In the genomic region with DNA sequence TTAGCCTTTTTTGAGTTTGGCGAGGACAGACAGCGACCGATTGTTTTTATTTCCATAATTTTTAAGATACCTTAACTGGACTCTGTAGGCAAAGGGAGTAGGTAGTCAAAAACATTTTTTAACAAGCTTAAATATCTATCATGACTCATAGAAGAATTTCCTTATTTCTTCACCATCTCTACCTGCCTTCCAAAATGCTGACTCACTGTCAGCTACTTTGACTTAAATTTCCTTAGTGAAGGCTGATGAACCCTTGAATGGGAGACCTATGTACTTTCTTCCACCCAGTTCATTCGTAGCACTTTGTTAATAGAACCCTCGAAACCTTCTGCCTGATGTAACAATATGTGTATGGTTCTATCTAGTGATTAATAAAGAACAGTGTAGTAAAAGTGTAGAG, we compare ENCODE assay signal across 8 cellular contexts. TPM values are rescaled to one million over a fixed set of nuclear protein-coding genes. Genes with fewer than 3 reads are reported as not detected.
A peak's percentile ranks its signal among the peaks of the same experiment; 100 is the strongest.
DNase-seq lines count a peak whose midpoint lies in the region; ATAC-seq and TF ChIP-seq lines count a peak whose summit lies in the region.

No MANE protein-coding gene starts in this region.

- POLR2A ChIA-PET in T-cell (lab: Charles Lee), result no interaction called here

- DNase-seq in activated CD8-positive, alpha-beta memory T cell treated with anti-CD3 and anti-CD28 coated beads, Interleukin-2, amount 10 ng/mL, durations not matched to agents 7 days and 5 days, result no peak
- no peak for DNase-seq in activated CD8-positive, alpha-beta memory T cell treated with anti-CD3 and anti-CD28 coated beads, Interleukin-2, amount 50 U/mL, for 48 hours
- no peak for DNase-seq in T-cell
- peak; percentile 51 for DNase-seq in glomerular visceral epithelial cell (ENCODE audit: extremely low spot score)
- DNase-seq in stomach, result no peak
- no peak for DNase-seq in inferior parietal cortex (ENCODE audit: extremely low spot score)
- DNase-seq in DMS153 treated with DMSO at 0.1 percent for 48 hours (lab: John Stamatoyannopoulos, UW; ENCODE audit: unreplicated experiment), result no peak

- peaks cover 9% of the 10 kb centered on the region for H3K36me3 Mint-ChIP-seq in activated CD8-positive, alpha-beta memory T cell treated with anti-CD3 and anti-CD28 coated beads, Interleukin-2, amount 10 ng/mL, durations not matched to agents 7 days and 5 days
- H3K36me3 Mint-ChIP-seq in T-cell, result no peaks in the 10 kb centered on the region

- ATAC-seq in activated CD8-positive, alpha-beta memory T cell treated with anti-CD3 and anti-CD28 coated beads, Interleukin-2, amount 10 ng/mL, durations not matched to agents 7 days and 5 days, result no peak
- ATAC-seq in T-cell (replicated peaks in 1 of 4) (no peak), GM18909 (IDR thresholded peaks at IDR 0.05; ENCODE audit: poor library complexity, unreplicated experiment) (no peak)

- no peaks in the 10 kb centered on the region for H3K36me3 ChIP-seq in stomach

- H3K27me3 ChIP-seq in stomach, result no peaks in the 10 kb centered on the region

- H3K27ac Mint-ChIP-seq in activated CD8-positive, alpha-beta memory T cell treated with anti-CD3 and anti-CD28 coated beads, Interleukin-2, amount 10 ng/mL, durations not matched to agents 7 days and 5 days, result no peak overlapping the region
- H3K27ac Mint-ChIP-seq in T-cell, result no peak overlapping the region

- intact Hi-C loops in stomach (cut with DNase I; ENCODE audit: low total_unique reads), result no loop called here

- peak overlapping the region; percentile 21 for H3K4me3 Mint-ChIP-seq in activated CD8-positive, alpha-beta memory T cell treated with anti-CD3 and anti-CD28 coated beads, Interleukin-2, amount 10 ng/mL, durations not matched to agents 7 days and 5 days
- H3K4me3 Mint-ChIP-seq in T-cell, result peak overlapping the region; percentile 32 to 97 (median 87)

- peaks cover 4 to 37% (median 20%) of the 10 kb centered on the region in 4 donors for H3K4me1 ChIP-seq in stomach

- peak overlapping the region in 3 of 4 donors; percentile 75 to 83 (median 75) for H3K4me3 ChIP-seq in stomach

- peaks cover 4% of the 10 kb centered on the region for H3K27me3 Mint-ChIP-seq in activated CD8-positive, alpha-beta memory T cell treated with anti-CD3 and anti-CD28 coated beads, Interleukin-2, amount 10 ng/mL, durations not matched to agents 7 days and 5 days
- H3K27me3 Mint-ChIP-seq in T-cell, result peaks cover 4 to 9% of the 10 kb centered on the region in 2 donors

- H3K9me3 Mint-ChIP-seq in activated CD8-positive, alpha-beta memory T cell treated with anti-CD3 and anti-CD28 coated beads, Interleukin-2, amount 10 ng/mL, durations not matched to agents 7 days and 5 days (ENCODE audit: low read depth), result no peaks in the 10 kb centered on the region
- peaks cover 0 to under 1% (median 0%) of the 10 kb centered on the region in 3 donors for H3K9me3 Mint-ChIP-seq in T-cell

- TF ChIP-seq CTCF in stomach (IDR thresholded peaks at IDR 0.05), result no peak

- TF ChIP-seq EP300 in stomach (IDR thresholded peaks at IDR 0.05), result no peak

- H3K9me3 ChIP-seq in stomach, result no peaks in the 10 kb centered on the region

- TF ChIP-seq POLR2A in stomach (IDR thresholded peaks at IDR 0.05), result no peak

- CTCF ChIA-PET in activated CD8-positive, alpha-beta memory T cell treated with anti-CD3 and anti-CD28 coated beads, Interleukin-2, amount 10 ng/mL, durations not matched to agents 7 days and 5 days (lab: Charles Lee), result no interaction called here
- CTCF ChIA-PET in T-cell (lab: Charles Lee), result no interaction called here

- H3K27ac ChIP-seq in stomach, result peak overlapping the region in 4 of 5 donors; percentile 93 to 96 (median 95)

- 44 to 64% (median 56%) methylated on average over 5 of the region's 5 CpGs for WGBS in stomach, 5 donors

- H3K4me1 Mint-ChIP-seq in activated CD8-positive, alpha-beta memory T cell treated with anti-CD3 and anti-CD28 coated beads, Interleukin-2, amount 10 ng/mL, durations not matched to agents 7 days and 5 days, result peaks cover 29% of the 10 kb centered on the region
- peaks cover 25 to 34% (median 28%) of the 10 kb centered on the region in 3 donors for H3K4me1 Mint-ChIP-seq in T-cell

RNA-seq across cellular contexts. Expression of a gene that starts 1.1 kb away (rescaled TPM):
- 10 to 100 TPM; 24.3 to 32.0 TPM for total RNA-seq in activated CD8-positive, alpha-beta memory T cell treated with anti-CD3 and anti-CD28 coated beads, Interleukin-2, amount 10 ng/mL, durations not matched to agents 7 days and 5 days
- total RNA-seq in T-cell (10 to 100 TPM; 11.0 to 14.6 (median 11.6) TPM), stomach (100 to 1,000 TPM in 1 of 5 donors, 10 to 100 TPM in 3, 1 to 10 TPM in 1; 4.9 to 201 (median 46.5) TPM)
- polyA plus RNA-seq in stomach, result 10 to 100 TPM in 2 of 3 donors, 1 to 10 TPM in 1; 8.2 to 19.6 (median 17.6) TPM
